Comparison of ENCODE assay signal across 19 cellular contexts in genomic region chr2:10880586-10881321, GRCh38. TPM values are rescaled to one million over a fixed set of nuclear protein-coding genes. Genes with fewer than 3 reads are reported as not detected.
DNase-seq lines count a peak whose midpoint lies in the region; ATAC-seq and TF ChIP-seq lines count a peak whose summit lies in the region.
"Had no signal": no experiment of that assay in that cellular context is flagged by ENCODE, and none has a peak within 500 bp of the region (broad histone marks: within the 10 kb centered on the region; RNA-seq: fewer than 3 reads in every experiment).

No MANE protein-coding gene starts in this region.

- H3K27me3 Mint-ChIP-seq in effector memory CD8-positive, alpha-beta T cell: peaks cover 20 to 34% of the 10 kb centered on the region in 2 donors

- no peaks in the 10 kb centered on the region for H3K36me3 ChIP-seq in A673 (ENCODE audit: insufficient read depth, low read length, poor library complexity, severe bottlenecking)
- no peaks in the 10 kb centered on the region for H3K36me3 ChIP-seq in left lung
- H3K36me3 ChIP-seq: esophagus muscularis mucosa had no signal

- H3K9me3 Mint-ChIP-seq in effector memory CD8-positive, alpha-beta T cell: no peaks in the 10 kb centered on the region
- H3K9me3 Mint-ChIP-seq: mesothelial cell of epicardium had no signal

- TSS peak; percentile 55 for BruUV-seq in A673 (replicated peaks; lab: Mats Ljungman, UMichigan)

- ATAC-seq in GM21447 (IDR thresholded peaks at IDR 0.05; ENCODE audit: unreplicated experiment) (peak; percentile 53), left lung (peak; percentile 48)
- ATAC-seq in effector memory CD8-positive, alpha-beta T cell (replicated peaks): no peak

- peaks cover 0 to 3% of the 10 kb centered on the region in 2 donors for H3K4me1 Mint-ChIP-seq in effector memory CD8-positive, alpha-beta T cell (ENCODE audit: low read depth in 2 of 2)

- CTCF ChIA-PET in A673 (lab: Charles Lee): interaction anchor here (0.6 kb wide), 1 partner anchor 531 kb away, joined by 3 read pairs; no protein-coding TSS in a partner anchor

- no peak overlapping the region for H3K4me3 Mint-ChIP-seq in effector memory CD8-positive, alpha-beta T cell
- H3K4me3 Mint-ChIP-seq: mesothelial cell of epicardium had no signal

- H3K27ac ChIP-seq in A673 (ENCODE audit: low read depth, low read length, poor library complexity, severe bottlenecking) (peak overlapping the region; percentile 39), left lung (no peak overlapping the region)
- H3K27ac ChIP-seq: esophagus muscularis mucosa had no signal

- intact Hi-C loops in A673 (cut with micrococcal nuclease; ENCODE audit: unreplicated experiment) (no loop called here), left lung (cut with DNase I) (no loop called here)

- peaks cover 4% of the 10 kb centered on the region for H3K36me3 Mint-ChIP-seq in effector memory CD8-positive, alpha-beta T cell (ENCODE audit: insufficient read depth)
- H3K36me3 Mint-ChIP-seq: mesothelial cell of epicardium had no signal

- H3K27me3 ChIP-seq in A673 (replicated peaks; ENCODE audit: insufficient read depth, low read depth, low read length, poor library complexity): no peaks in the 10 kb centered on the region
- peaks cover 0 to 6% of the 10 kb centered on the region in 2 donors for H3K27me3 ChIP-seq in left lung

- no peak overlapping the region for H3K27ac Mint-ChIP-seq in effector memory CD8-positive, alpha-beta T cell
- H3K27ac Mint-ChIP-seq: mesothelial cell of epicardium, progenitor cell of endocrine pancreas had no signal

- peaks cover 54% of the 10 kb centered on the region for H3K4me1 ChIP-seq in A673 (ENCODE audit: insufficient read depth, low read length, poor library complexity, severe bottlenecking)
- no peaks in the 10 kb centered on the region for H3K4me1 ChIP-seq in left lung

- no peak for TF ChIP-seq CTCF in A673 (conservative IDR thresholded peaks at IDR 0.05; ENCODE audit: low read depth, low read length)
- TF ChIP-seq CTCF in left lung (IDR thresholded peaks at IDR 0.05): no peak

- H3K4me3 ChIP-seq in A673 (ENCODE audit: low read depth, low read length, poor library complexity, severe bottlenecking) (peak overlapping the region; percentile 12), left lung (no peak overlapping the region)
- H3K4me3 ChIP-seq: esophagus muscularis mucosa, skin epidermis had no signal

- DNase-seq in A673 (ENCODE audit: low spot score): peak; percentile 76
- DNase-seq in NOMO-1 treated with dmso at 0.1 percent for 144 hours (lab: John Stamatoyannopoulos, UW; ENCODE audit: unreplicated experiment): peak; percentile 77
- DNase-seq in left lung: no peak
- DNase-seq in NCI-H1694 (lab: John Stamatoyannopoulos, UW): no peak
- no peak for DNase-seq in GM19240 (ENCODE audit: insufficient read length, low spot score)
- no peak for DNase-seq in NCI-H1092 (lab: John Stamatoyannopoulos, UW)
- DNase-seq in effector memory CD8-positive, alpha-beta T cell: no peak
- DNase-seq: activated CD4-positive, alpha-beta T cell treated with anti-CD3 and anti-CD28 coated beads for 48 hours; C1 segment of cervical spinal cord; effector CD4-positive, alpha-beta T cell; left cardiac atrium; NCI-H1436 treated with DMSO at 0.1 percent for 48 hours had no signal

- no peaks in the 10 kb centered on the region for H3K9me3 ChIP-seq in A673 (ENCODE audit: low read depth, low read length, poor library complexity, severe bottlenecking)
- no peaks in the 10 kb centered on the region for H3K9me3 ChIP-seq in left lung
- H3K9me3 ChIP-seq: esophagus muscularis mucosa had no signal

- POLR2A ChIA-PET in A673 (lab: Charles Lee; ENCODE audit: low non-redundant PET): no interaction called here

RNA-seq across cellular contexts. Expression of gene KCNF1, which starts 31.0 kb away (rescaled TPM):
- 0.32 and 0.70 TPM in 2 replicates for total RNA-seq in A673 (2021)
- total RNA-seq in left lung: not detected
- total RNA-seq: aorta, RPMI7951 had no signal

Comparison
In these comparisons a context has a peak if more than half of its experiments do, and no peak if none do; other contexts are left out.
1. DNase-seq: peak in A673 (single experiment) and NOMO-1 treated with dmso at 0.1 percent for 144 hours (single experiment); none in left lung (0 of 2), NCI-H1694 (single experiment), GM19240 (single experiment), NCI-H1092 (single experiment) and effector memory CD8-positive, alpha-beta T cell (0 of 3).